In the genomic region with DNA sequence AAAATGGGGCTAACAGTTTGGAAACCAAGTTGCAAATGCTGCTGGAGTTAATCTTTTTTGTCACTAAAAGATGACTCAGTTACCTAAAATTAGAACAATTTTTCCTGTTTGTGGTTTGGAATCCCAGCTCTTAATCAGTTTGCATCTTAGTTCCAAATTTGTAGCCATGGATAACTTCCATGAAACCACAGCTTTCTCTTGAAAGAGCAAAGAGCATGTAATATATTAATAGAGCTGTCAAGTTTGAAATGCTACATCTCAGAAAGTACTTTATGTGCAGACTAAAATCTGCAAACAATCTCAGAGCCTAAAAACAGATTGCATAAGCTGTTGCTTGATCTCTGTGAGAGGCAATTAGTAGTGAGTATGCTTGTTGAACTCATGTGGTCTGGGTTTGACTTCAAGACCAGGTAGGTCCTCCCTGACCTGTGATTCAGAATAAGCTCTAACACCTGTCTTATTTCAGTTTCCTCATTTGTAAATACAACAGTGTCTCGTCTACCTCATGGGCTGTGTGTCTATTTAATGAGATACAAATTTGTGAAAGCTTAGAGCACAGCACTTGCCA, we compare ENCODE assay signal across 8 cellular contexts. TPM values are rescaled to one million over a fixed set of nuclear protein-coding genes. Genes with fewer than 3 reads are reported as not detected.
DNase-seq lines count a peak whose midpoint lies in the region; ATAC-seq, FAIRE-seq and TF ChIP-seq lines count a peak whose summit lies in the region.

No MANE protein-coding gene starts in this region.

- H3K79me2 ChIP-seq in OCI-LY3 (ENCODE audit: low read length) = peaks cover 12% of the 10 kb centered on the region
- peaks cover 4% of the 10 kb centered on the region for H3K79me2 ChIP-seq in fibroblast of lung (ENCODE audit: control insufficient read depth, insufficient read depth, low read length)

- no peaks in the 10 kb centered on the region for H3K9me3 ChIP-seq in OCI-LY3 (ENCODE audit: insufficient read depth, low read length)
- H3K9me3 ChIP-seq in fibroblast of lung (ENCODE audit: control insufficient read depth, insufficient read depth, low read depth, low read length) = no peaks in the 10 kb centered on the region
- no peaks in the 10 kb centered on the region for H3K9me3 ChIP-seq in pancreas

- peaks cover 41% of the 10 kb centered on the region for H3K4me1 ChIP-seq in OCI-LY3 (ENCODE audit: low read length)
- H3K4me1 ChIP-seq in fibroblast of lung (ENCODE audit: control insufficient read depth, extremely low read depth, insufficient read depth, low read length) = peaks cover 16% of the 10 kb centered on the region
- peaks cover 0 to 14% (median 4%) of the 10 kb centered on the region in 3 donors for H3K4me1 ChIP-seq in pancreas

- TF ChIP-seq CTCF in OCI-LY3 (IDR thresholded peaks at IDR 0.05; ENCODE audit: low read depth, low read length) (no peak), fibroblast of lung (conservative IDR thresholded peaks at IDR 0.05 in 1 of 2, IDR thresholded peaks at IDR 0.05 in 1 of 2; ENCODE audit: low read depth in 1 of 2, low read length in 2 of 2) (no peak), pancreas (IDR thresholded peaks at IDR 0.05) (no peak)

- intact Hi-C loops in pancreas (cut with DNase I) = no loop called here

- peak; percentile 28 for DNase-seq in DMS79 (lab: John Stamatoyannopoulos, UW)
- DNase-seq in fibroblast of lung (ENCODE audit: low read depth in 2 of 2) = peak; percentile 92 to 94
- DNase-seq in pancreas = no peak
- no peak for DNase-seq in HK-2 (ENCODE audit: unreplicated experiment)
- no peak for DNase-seq in NCI-H524 treated with DMSO at 0.1 percent for 48 hours (lab: John Stamatoyannopoulos, UW)
- DNase-seq in HUDEP-2 (lab: John Stamatoyannopoulos, UW; ENCODE audit: unreplicated experiment in 76 of 76) = no peak

- H3K4me3 ChIP-seq in OCI-LY3 (ENCODE audit: low read length) (no peak overlapping the region), fibroblast of lung (replicated peaks in 1 of 4; ENCODE audit: control extremely low read depth in 1 of 4, insufficient read depth in 1 of 4, low read depth in 3 of 4, low read length in 4 of 4) (no peak overlapping the region), pancreas (no peak overlapping the region)

- H2AFZ ChIP-seq in OCI-LY3 (ENCODE audit: low read depth, low read length) (no peak overlapping the region), fibroblast of lung (ENCODE audit: low read length) (no peak overlapping the region)

- H3K27ac ChIP-seq in OCI-LY3 (ENCODE audit: low read length) (peak overlapping the region; percentile 0; the same call in 1 of the 2 replicates), fibroblast of lung (ENCODE audit: insufficient read depth, low read length) (no peak overlapping the region), pancreas (peak overlapping the region in 1 of 4 donors; percentile 37)

- WGBS in pancreas, 2 donors = 33 to 38% methylated on average over 1 of the region's 1 CpG

- peak; percentile 67 for FAIRE-seq in pancreas (lab: Jason Lieb, UNC)

- ATAC-seq in pancreas (peak; percentile 17 to 88 (median 68)), HG02973 (IDR thresholded peaks at IDR 0.05; ENCODE audit: unreplicated experiment) (no peak)

- H4K20me1 ChIP-seq in OCI-LY3 (ENCODE audit: insufficient read depth, low read length) = no peaks in the 10 kb centered on the region
- no peaks in the 10 kb centered on the region for H4K20me1 ChIP-seq in fibroblast of lung (ENCODE audit: control insufficient read depth, extremely low read depth, insufficient read depth, low read length)

- H3K4me2 ChIP-seq in OCI-LY3 (ENCODE audit: low read length) (no peak overlapping the region), fibroblast of lung (ENCODE audit: extremely low read depth, insufficient read depth, low read length) (peak overlapping the region; percentile 32)

- H3K36me3 ChIP-seq in OCI-LY3 (replicated peaks; ENCODE audit: low read depth, low read length) = peaks cover 17% of the 10 kb centered on the region
- H3K36me3 ChIP-seq in fibroblast of lung (ENCODE audit: control insufficient read depth, insufficient read depth, low read length) = no peaks in the 10 kb centered on the region
- peaks cover 0 to 12% (median 0%) of the 10 kb centered on the region in 3 donors for H3K36me3 ChIP-seq in pancreas

- no peak overlapping the region for H3K9ac ChIP-seq in OCI-LY3 (ENCODE audit: low read length)
- no peak overlapping the region for H3K9ac ChIP-seq in fibroblast of lung (ENCODE audit: insufficient read depth, low read length)

- no peaks in the 10 kb centered on the region for H3K27me3 ChIP-seq in OCI-LY3 (ENCODE audit: low read depth, low read length)
- H3K27me3 ChIP-seq in fibroblast of lung (ENCODE audit: control insufficient read depth, insufficient read depth, low read length) = no peaks in the 10 kb centered on the region
- H3K27me3 ChIP-seq in pancreas = no peaks in the 10 kb centered on the region

RNA-seq across cellular contexts. Expression of a gene that starts 23.5 kb away (rescaled TPM):
- total RNA-seq in fibroblast of lung (11.4 and 11.8 TPM in 2 replicates), pancreas (1 to 10 TPM; 2.2 to 5.1 (median 3.0) TPM)
- polyA plus RNA-seq in fibroblast of lung (9.6 and 12.1 TPM in 2 replicates), pancreas (1 to 10 TPM; 3.7 to 6.8 TPM)
- polyA plus RNA-seq in fibroblast of lung (2012) = 4.5 and 5.0 TPM in 2 replicates
- 8.2 and 9.3 TPM in 2 replicates for polyA minus RNA-seq in fibroblast of lung (ENCODE audit: low replicate concordance)

RNA-seq across cellular contexts. Expression of a gene that starts 59.5 kb away (rescaled TPM):
- total RNA-seq in fibroblast of lung (15.2 and 21.3 TPM in 2 replicates), pancreas (under 1 TPM in 5 of 6 donors, not detected in 1; 0.06 to 0.34 (median 0.22) TPM)
- polyA plus RNA-seq in fibroblast of lung (34.5 and 45.5 TPM in 2 replicates), pancreas (under 1 TPM; 0.12 to 0.38 TPM)
- polyA plus RNA-seq in fibroblast of lung (2012) = 17.5 and 25.6 TPM in 2 replicates
- 21.0 and 22.0 TPM in 2 replicates for polyA minus RNA-seq in fibroblast of lung (ENCODE audit: low replicate concordance)

Comparison
In these comparisons a context has a peak if more than half of its experiments do, and no peak if none do; other contexts are left out.
1. DNase-seq: peak in DMS79 (single experiment) and fibroblast of lung (2 of 2); none in pancreas (0 of 6), HK-2 (single experiment), NCI-H524 treated with DMSO at 0.1 percent for 48 hours (single experiment) and HUDEP-2 (0 of 76).
2. RNA of a gene that starts 59.5 kb away (total RNA-seq): 15.2 to 21.3 TPM in fibroblast of lung; 0.06 to 0.34 TPM in pancreas; every median in the first group is over 10 times any median in the second.